ENCODE assay signal across 1 cellular context in genomic region chr7:65750511-65751344, GRCh38.
A peak's percentile ranks its signal among the peaks of the same experiment; 100 is the strongest.
TF ChIP-seq lines count a peak whose summit lies in the region.

No MANE protein-coding gene starts in this region.

TF ChIP-seq in HepG2, 621 proteins besides CTCF, POLR2A, EP300 and RAD21 (continued from another document and continues in another):
- TF ChIP-seq PTBP1 (IDR thresholded peaks at IDR 0.05; ENCODE audit: low read depth, low read length, poor library complexity, severe bottlenecking) (peak; percentile 69), SMARCC2 (IDR thresholded peaks at IDR 0.05) (no peak), ZNF703 (CRISPR knock-in tag; IDR thresholded peaks at IDR 0.05; ENCODE audit: borderline replicate concordance) (no peak), MTF2 (CRISPR knock-in tag; IDR thresholded peaks at IDR 0.05; ENCODE audit: borderline replicate concordance) (no peak), ZNF484 (CRISPR knock-in tag; IDR thresholded peaks at IDR 0.05; ENCODE audit: borderline replicate concordance, low read depth) (0 out of 2 replicates have a peak, but pooled peaks have one; percentile 38), NR0B2 (CRISPR knock-in tag; IDR thresholded peaks at IDR 0.05) (no peak), ZNF607 (CRISPR knock-in tag; IDR thresholded peaks at IDR 0.05; ENCODE audit: borderline replicate concordance) (peak; percentile 81), ZSCAN12 (CRISPR knock-in tag; IDR thresholded peaks at IDR 0.05) (no peak), ZNF432 (CRISPR knock-in tag; IDR thresholded peaks at IDR 0.05; ENCODE audit: borderline replicate concordance) (no peak), KLF16 (CRISPR knock-in tag; IDR thresholded peaks at IDR 0.05) (peak; percentile 65 to 68; a peak in 1 of 4 replicates), HINFP (CRISPR knock-in tag; IDR thresholded peaks at IDR 0.05; ENCODE audit: low read depth) (no peak), TSC22D2 (CRISPR knock-in tag; IDR thresholded peaks at IDR 0.05; ENCODE audit: borderline replicate concordance) (no peak; the same call in 1 of the 2 replicates), SMYD3 (CRISPR knock-in tag; IDR thresholded peaks at IDR 0.05) (no peak), ZNF589 (CRISPR knock-in tag; conservative IDR thresholded peaks at IDR 0.05) (no peak; the same call in 1 of the 2 replicates), ATM (IDR thresholded peaks at IDR 0.05; ENCODE audit: borderline replicate concordance) (no peak), ZBED4 (CRISPR knock-in tag; IDR thresholded peaks at IDR 0.05; ENCODE audit: borderline replicate concordance) (no peak), EHMT2 (IDR thresholded peaks at IDR 0.05; ENCODE audit: borderline replicate concordance, low read depth, low read length) (no peak), GATAD2A (CRISPR knock-in tag; IDR thresholded peaks at IDR 0.05) (0 out of 2 replicates have a peak, but pooled peaks have one; percentile 21), ZNF224 (CRISPR knock-in tag; IDR thresholded peaks at IDR 0.05) (no peak), ZBTB7B (CRISPR knock-in tag; IDR thresholded peaks at IDR 0.05) (no peak), ZNF614 (CRISPR knock-in tag; IDR thresholded peaks at IDR 0.05; ENCODE audit: borderline replicate concordance) (peak; percentile 80; the same call in 1 of the 2 replicates), ZNF605 (CRISPR knock-in tag; IDR thresholded peaks at IDR 0.05) (no peak), SNAPC5 (CRISPR knock-in tag; IDR thresholded peaks at IDR 0.05; ENCODE audit: borderline replicate concordance) (no peak), HOXD1 (CRISPR knock-in tag; IDR thresholded peaks at IDR 0.05) (no peak), HOXA3 (CRISPR knock-in tag; IDR thresholded peaks at IDR 0.05) (peak; percentile 58), ZNF3 (CRISPR knock-in tag; IDR thresholded peaks at IDR 0.05) (no peak), E2F5 (CRISPR knock-in tag; conservative IDR thresholded peaks at IDR 0.05) (no peak), ZNF232 (CRISPR knock-in tag; IDR thresholded peaks at IDR 0.05; ENCODE audit: borderline replicate concordance) (no peak), YY1 (IDR thresholded peaks at IDR 0.05; ENCODE audit: insufficient read depth, insufficient replicate concordance, low read depth, low read length) (peak; percentile 85), GMEB1 (CRISPR knock-in tag; IDR thresholded peaks at IDR 0.05; ENCODE audit: borderline replicate concordance) (peak; percentile 94), BCL6 (CRISPR knock-in tag; IDR thresholded peaks at IDR 0.05) (no peak)
- TF ChIP-seq, protein P1, sequence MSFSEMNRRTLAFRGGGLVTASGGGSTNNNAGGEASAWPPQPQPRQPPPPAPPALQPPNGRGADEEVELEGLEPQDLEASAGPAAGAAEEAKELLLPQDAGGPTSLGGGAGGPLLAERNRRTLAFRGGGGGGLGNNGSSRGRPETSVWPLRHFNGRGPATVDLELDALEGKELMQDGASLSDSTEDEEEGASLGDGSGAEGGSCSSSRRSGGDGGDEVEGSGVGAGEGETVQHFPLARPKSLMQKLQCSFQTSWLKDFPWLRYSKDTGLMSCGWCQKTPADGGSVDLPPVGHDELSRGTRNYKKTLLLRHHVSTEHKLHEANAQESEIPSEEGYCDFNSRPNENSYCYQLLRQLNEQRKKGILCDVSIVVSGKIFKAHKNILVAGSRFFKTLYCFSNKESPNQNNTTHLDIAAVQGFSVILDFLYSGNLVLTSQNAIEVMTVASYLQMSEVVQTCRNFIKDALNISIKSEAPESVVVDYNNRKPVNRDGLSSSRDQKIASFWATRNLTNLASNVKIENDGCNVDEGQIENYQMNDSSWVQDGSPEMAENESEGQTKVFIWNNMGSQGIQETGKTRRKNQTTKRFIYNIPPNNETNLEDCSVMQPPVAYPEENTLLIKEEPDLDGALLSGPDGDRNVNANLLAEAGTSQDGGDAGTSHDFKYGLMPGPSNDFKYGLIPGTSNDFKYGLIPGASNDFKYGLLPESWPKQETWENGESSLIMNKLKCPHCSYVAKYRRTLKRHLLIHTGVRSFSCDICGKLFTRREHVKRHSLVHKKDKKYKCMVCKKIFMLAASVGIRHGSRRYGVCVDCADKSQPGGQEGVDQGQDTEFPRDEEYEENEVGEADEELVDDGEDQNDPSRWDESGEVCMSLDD (CRISPR knock-in tag; IDR thresholded peaks at IDR 0.05; ENCODE audit: borderline replicate concordance): no peak; the same call in 1 of the 2 replicates
- TF ChIP-seq, protein P2, sequence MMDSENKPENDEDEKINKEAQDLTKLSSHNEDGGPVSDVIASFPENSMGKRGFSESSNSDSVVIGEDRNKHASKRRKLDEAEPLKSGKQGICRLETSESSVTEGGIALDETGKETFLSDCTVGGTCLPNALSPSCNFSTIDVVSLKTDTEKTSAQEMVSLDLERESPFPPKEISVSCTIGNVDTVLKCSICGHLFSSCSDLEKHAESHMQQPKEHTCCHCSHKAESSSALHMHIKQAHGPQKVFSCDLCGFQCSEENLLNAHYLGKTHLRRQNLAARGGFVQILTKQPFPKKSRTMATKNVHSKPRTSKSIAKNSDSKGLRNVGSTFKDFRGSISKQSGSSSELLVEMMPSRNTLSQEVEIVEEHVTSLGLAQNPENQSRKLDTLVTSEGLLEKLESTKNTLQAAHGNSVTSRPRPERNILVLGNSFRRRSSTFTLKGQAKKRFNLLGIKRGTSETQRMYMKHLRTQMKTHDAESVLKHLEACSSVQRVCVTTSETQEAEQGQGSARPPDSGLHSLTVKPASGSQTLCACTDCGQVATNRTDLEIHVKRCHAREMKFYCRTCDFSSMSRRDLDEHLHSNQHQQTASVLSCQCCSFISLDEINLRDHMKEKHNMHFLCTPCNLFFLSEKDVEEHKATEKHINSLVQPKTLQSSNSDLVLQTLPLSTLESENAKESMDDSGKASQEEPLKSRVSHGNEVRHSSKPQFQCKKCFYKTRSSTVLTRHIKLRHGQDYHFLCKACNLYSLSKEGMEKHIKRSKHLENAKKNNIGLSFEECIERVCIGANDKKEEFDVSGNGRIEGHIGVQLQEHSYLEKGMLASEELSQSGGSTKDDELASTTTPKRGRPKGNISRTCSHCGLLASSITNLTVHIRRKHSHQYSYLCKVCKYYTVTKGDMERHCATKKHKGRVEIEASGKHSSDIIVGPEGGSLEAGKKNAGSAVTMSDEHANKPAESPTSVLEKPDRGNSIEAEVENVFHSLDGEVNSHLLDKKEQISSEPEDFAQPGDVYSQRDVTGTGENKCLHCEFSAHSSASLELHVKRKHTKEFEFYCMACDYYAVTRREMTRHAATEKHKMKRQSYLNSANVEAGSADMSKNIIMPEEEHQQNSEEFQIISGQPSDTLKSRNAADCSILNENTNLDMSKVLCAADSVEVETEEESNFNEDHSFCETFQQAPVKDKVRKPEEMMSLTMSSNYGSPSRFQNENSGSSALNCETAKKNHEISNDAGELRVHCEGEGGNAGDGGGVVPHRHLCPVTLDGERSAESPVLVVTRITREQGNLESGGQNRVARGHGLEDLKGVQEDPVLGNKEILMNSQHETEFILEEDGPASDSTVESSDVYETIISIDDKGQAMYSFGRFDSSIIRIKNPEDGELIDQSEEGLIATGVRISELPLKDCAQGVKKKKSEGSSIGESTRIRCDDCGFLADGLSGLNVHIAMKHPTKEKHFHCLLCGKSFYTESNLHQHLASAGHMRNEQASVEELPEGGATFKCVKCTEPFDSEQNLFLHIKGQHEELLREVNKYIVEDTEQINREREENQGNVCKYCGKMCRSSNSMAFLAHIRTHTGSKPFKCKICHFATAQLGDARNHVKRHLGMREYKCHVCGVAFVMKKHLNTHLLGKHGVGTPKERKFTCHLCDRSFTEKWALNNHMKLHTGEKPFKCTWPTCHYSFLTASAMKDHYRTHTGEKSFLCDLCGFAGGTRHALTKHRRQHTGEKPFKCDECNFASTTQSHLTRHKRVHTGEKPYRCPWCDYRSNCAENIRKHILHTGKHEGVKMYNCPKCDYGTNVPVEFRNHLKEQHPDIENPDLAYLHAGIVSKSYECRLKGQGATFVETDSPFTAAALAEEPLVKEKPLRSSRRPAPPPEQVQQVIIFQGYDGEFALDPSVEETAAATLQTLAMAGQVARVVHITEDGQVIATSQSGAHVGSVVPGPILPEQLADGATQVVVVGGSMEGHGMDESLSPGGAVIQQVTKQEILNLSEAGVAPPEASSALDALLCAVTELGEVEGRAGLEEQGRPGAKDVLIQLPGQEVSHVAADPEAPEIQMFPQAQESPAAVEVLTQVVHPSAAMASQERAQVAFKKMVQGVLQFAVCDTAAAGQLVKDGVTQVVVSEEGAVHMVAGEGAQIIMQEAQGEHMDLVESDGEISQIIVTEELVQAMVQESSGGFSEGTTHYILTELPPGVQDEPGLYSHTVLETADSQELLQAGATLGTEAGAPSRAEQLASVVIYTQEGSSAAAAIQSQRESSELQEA (CRISPR knock-in tag; IDR thresholded peaks at IDR 0.05; ENCODE audit: not compliant biosample characterization): no peak
- TF ChIP-seq, protein P3, sequence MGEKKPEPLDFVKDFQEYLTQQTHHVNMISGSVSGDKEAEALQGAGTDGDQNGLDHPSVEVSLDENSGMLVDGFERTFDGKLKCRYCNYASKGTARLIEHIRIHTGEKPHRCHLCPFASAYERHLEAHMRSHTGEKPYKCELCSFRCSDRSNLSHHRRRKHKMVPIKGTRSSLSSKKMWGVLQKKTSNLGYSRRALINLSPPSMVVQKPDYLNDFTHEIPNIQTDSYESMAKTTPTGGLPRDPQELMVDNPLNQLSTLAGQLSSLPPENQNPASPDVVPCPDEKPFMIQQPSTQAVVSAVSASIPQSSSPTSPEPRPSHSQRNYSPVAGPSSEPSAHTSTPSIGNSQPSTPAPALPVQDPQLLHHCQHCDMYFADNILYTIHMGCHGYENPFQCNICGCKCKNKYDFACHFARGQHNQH (CRISPR knock-in tag; IDR thresholded peaks at IDR 0.05): 0 out of 2 replicates have a peak, but pooled peaks have one; percentile 45
- TF ChIP-seq, protein P4, sequence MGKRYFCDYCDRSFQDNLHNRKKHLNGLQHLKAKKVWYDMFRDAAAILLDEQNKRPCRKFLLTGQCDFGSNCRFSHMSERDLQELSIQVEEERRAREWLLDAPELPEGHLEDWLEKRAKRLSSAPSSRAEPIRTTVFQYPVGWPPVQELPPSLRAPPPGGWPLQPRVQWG (CRISPR knock-in tag; IDR thresholded peaks at IDR 0.05; ENCODE audit: borderline replicate concordance, low read depth): no peak
